In genomic region chr3:38120690-38121450, GRCh38 we compare ENCODE assay signal across 1 cellular context.
TF ChIP-seq lines count a peak whose summit lies in the region.

No MANE protein-coding gene starts in this region.

TF ChIP-seq in HepG2, 621 proteins besides CTCF, POLR2A, EP300 and RAD21:
- TF ChIP-seq ZFX (CRISPR knock-in tag; IDR thresholded peaks at IDR 0.05; ENCODE audit: low read depth) (0 out of 2 replicates have a peak, but pooled peaks have one; percentile 4), POLR2AphosphoS5 (IDR thresholded peaks at IDR 0.05; ENCODE audit: low read depth, low read length) (0 out of 2 replicates have a peak, but pooled peaks have one; percentile 10), RBFOX2 (IDR thresholded peaks at IDR 0.05; ENCODE audit: low read depth, low read length) (peak; percentile 73), AKAP8 (CRISPR knock-in tag; IDR thresholded peaks at IDR 0.05) (no peak), HNF1B (CRISPR knock-in tag; IDR thresholded peaks at IDR 0.05) (no peak), TEAD3 (CRISPR knock-in tag; optimal IDR thresholded peaks at IDR 0.05; ENCODE audit: borderline replicate concordance) (no peak), KLF15 (CRISPR knock-in tag; IDR thresholded peaks at IDR 0.05; ENCODE audit: borderline replicate concordance) (no peak), KLF9 (CRISPR knock-in tag; IDR thresholded peaks at IDR 0.05; ENCODE audit: low read depth) (no peak), IRF2 (CRISPR knock-in tag; IDR thresholded peaks at IDR 0.05) (no peak), HOXA3 (CRISPR knock-in tag; IDR thresholded peaks at IDR 0.05) (no peak), GABPB1 (CRISPR knock-in tag; IDR thresholded peaks at IDR 0.05) (no peak), TFE3 (CRISPR knock-in tag; IDR thresholded peaks at IDR 0.05) (no peak), RBM22 (optimal IDR thresholded peaks at IDR 0.05; ENCODE audit: low read length) (peak; percentile 64), ZSCAN21 (CRISPR knock-in tag; IDR thresholded peaks at IDR 0.05; ENCODE audit: borderline replicate concordance) (0 out of 2 replicates have a peak, but pooled peaks have one; percentile 37), ZNF335 (CRISPR knock-in tag; IDR thresholded peaks at IDR 0.05) (no peak), AGO2 (optimal IDR thresholded peaks at IDR 0.05; ENCODE audit: low read depth, low read length) (peak; percentile 94)
